18 cellular contexts compared by ENCODE assay signal in genomic region chr18:32488078-32488477, GRCh38. TPM values are rescaled to one million over a fixed set of nuclear protein-coding genes. Genes with fewer than 3 reads are reported as not detected.
DNase-seq lines count a peak whose midpoint lies in the region; TF ChIP-seq lines count a peak whose summit lies in the region.
"Had no signal": no experiment of that assay in that cellular context is flagged by ENCODE, and none has a peak within 500 bp of the region (broad histone marks: within the 10 kb centered on the region; RNA-seq: fewer than 3 reads in every experiment).

No MANE protein-coding gene starts in this region.

- H3K36me3 ChIP-seq in vagina: no peaks in the 10 kb centered on the region

- TF ChIP-seq CTCF in vagina (IDR thresholded peaks at IDR 0.05): no peak

- no peak overlapping the region for H3K4me3 ChIP-seq in vagina
- H3K4me3 ChIP-seq: GM12878, GM23338 had no signal

- intact Hi-C loops in vagina (cut with DNase I) (no loop called here), cardiac septum (cut with DNase I) (no loop called here)

- TF ChIP-seq POLR2A in vagina (IDR thresholded peaks at IDR 0.05): no peak

- H3K27me3 ChIP-seq in vagina: no peaks in the 10 kb centered on the region

- no peaks in the 10 kb centered on the region for H3K9me3 ChIP-seq in vagina

- no peak overlapping the region for H3K27ac ChIP-seq in vagina

- peak; percentile 12 for DNase-seq in DMS79 (lab: John Stamatoyannopoulos, UW)
- DNase-seq in DMS79 treated with DMSO at 0.1 percent for 48 hours (lab: John Stamatoyannopoulos, UW): peak; percentile 22
- DNase-seq in left kidney (ENCODE audit: low read depth, low spot score): peak; percentile 59
- DNase-seq in NCI-H2227 treated with DMSO at 0.1 percent for 48 hours (lab: John Stamatoyannopoulos, UW): no peak
- no peak for DNase-seq in vagina (ENCODE audit: extremely low spot score in 2 of 2)
- no peak for DNase-seq in cardiac septum (ENCODE audit: low spot score)
- DNase-seq: C1 segment of cervical spinal cord; Calu3; CD4-positive, alpha-beta memory T cell; COR-L47; DMS53; EL; GDM1; H9; HFFc6 had no signal

- no peaks in the 10 kb centered on the region for H3K4me1 ChIP-seq in vagina

RNA-seq across cellular contexts. Expression of gene GAREM1, which starts 17.4 kb away (rescaled TPM):
- total RNA-seq in vagina: 15.7 TPM
- total RNA-seq in cardiac septum: 10.0 TPM
- total RNA-seq: A172 had no signal

Comparison
In these comparisons a context has a peak if more than half of its experiments do, and no peak if none do; other contexts are left out.
1. DNase-seq: peak in DMS79 (single experiment), DMS79 treated with DMSO at 0.1 percent for 48 hours (single experiment) and left kidney (single experiment); none in NCI-H2227 treated with DMSO at 0.1 percent for 48 hours (single experiment), vagina (0 of 2) and cardiac septum (single experiment).